ENCODE assay signal across 17 cellular contexts in genomic region chr17:79083191-79083971, GRCh38. TPM values are rescaled to one million over a fixed set of nuclear protein-coding genes. Genes with fewer than 3 reads are reported as not detected.
"Had no signal": no experiment of that assay in that cellular context is flagged by ENCODE, and none has a peak within 500 bp of the region (broad histone marks: within the 10 kb centered on the region; RNA-seq: fewer than 3 reads in every experiment).

No MANE protein-coding gene starts in this region.

- H3K4me1 ChIP-seq: body of pancreas, foreskin keratinocyte, pancreas, vagina had no signal

- H3K27me3 ChIP-seq: body of pancreas, cardiac muscle cell, foreskin keratinocyte, neutrophil, pancreas, vagina had no signal

- H3K9me3 ChIP-seq: body of pancreas, neutrophil, pancreas, vagina had no signal

- H3K4me3 ChIP-seq: body of pancreas, cardiac muscle cell, pancreas, vagina had no signal

- H3K27ac ChIP-seq: body of pancreas, cardiac muscle cell, foreskin keratinocyte, neutrophil, pancreas, vagina, VCaP had no signal

- FAIRE-seq: pancreas, small intestine had no signal

- DNase-seq: activated gamma-delta T cell; foreskin keratinocyte; hippocampal formation; stimulated activated naive B cell treated with anti-CD40 and anti-IgM and Interleukin-4, amounts not matched to agents 10 μg/mL and 1 μg/mL and 100 μg/mL, for 72 hours had no signal

- ATAC-seq: activated naive CD8-positive, alpha-beta T cell treated with anti-CD3 and anti-CD28 coated beads, Interleukin-2, amount 50 U/mL, for 24 hours; natural killer cell treated with Interleukin-12 subunit alpha and Interleukin-12 subunit beta and Interleukin-15 and Interleukin-18, amount 100 ng/mL, for 72 hours had no signal

RNA-seq across cellular contexts. Expression of gene C1QTNF1, which starts 59.4 kb away (rescaled TPM):
- total RNA-seq: activated CD4-positive, alpha-beta T cell treated with anti-CD3 and anti-CD28 coated beads, Interleukin-2, amount 10 ng/mL, durations not matched to agents 7 days and 5 days; activated CD8-positive, alpha-beta T cell treated with anti-CD3 and anti-CD28 coated beads, Interleukin-2, amount 10 ng/mL, durations not matched to agents 7 days and 5 days; activated T-helper 1 cell treated with anti-CD3 and anti-CD28 coated beads, Interleukin-12 subunit alpha, Interleukin-12 subunit beta, Interleukin-2, Interleukin-4 antibody, amounts not matched to agents 30 ng/mL and 10 ng/mL and 1 ng/mL, durations not matched to agents 14 hours and 24 hours and 36 hours; natural killer cell treated with Interleukin-12 subunit alpha and Interleukin-12 subunit beta and Interleukin-15 and Interleukin-18, amount 100 ng/mL, for 72 hours; T-helper 1 cell treated with Interleukin-12 subunit alpha and Interleukin-12 subunit beta and Interleukin-4 antibody, amounts not matched to agents 30 ng/mL and 1 ng/mL, for 36 hours had no signal
